In genomic region chr17:251531-251930, GRCh38 we compare ENCODE assay signal across 13 cellular contexts.
DNase-seq lines count a peak whose midpoint lies in the region; ATAC-seq, FAIRE-seq and TF ChIP-seq lines count a peak whose summit lies in the region.
"Had no signal": no experiment of that assay in that cellular context is flagged by ENCODE, and none has a peak within 500 bp of the region (broad histone marks: within the 10 kb centered on the region; RNA-seq: fewer than 3 reads in every experiment).

No MANE protein-coding gene starts in this region.

- H3K36me3 Mint-ChIP-seq in CD14-positive monocyte (no peaks in the 10 kb centered on the region), H9 (ENCODE audit: insufficient read depth in 1 of 3, low read depth in 3 of 3) (no peaks in the 10 kb centered on the region)

- no peak overlapping the region for H2AFZ ChIP-seq in H9 (ENCODE audit: low read length)
- H2AFZ ChIP-seq: PC-9 had no signal

- H3K4me1 Mint-ChIP-seq in CD14-positive monocyte (peaks cover 5% of the 10 kb centered on the region), H9 (0 out of 4 replicates have a peak, but pooled peaks cover 0 to 2% of the 10 kb centered on the region in 2 experiments)

- H3K23me2 ChIP-seq in H9 (ENCODE audit: insufficient read length, low read depth, low read length, poor library complexity, severe bottlenecking), result no peaks in the 10 kb centered on the region

- H2AK5ac ChIP-seq in H9 (ENCODE audit: insufficient read length, low read length), result no peak overlapping the region

- no peak overlapping the region for H4K5ac ChIP-seq in H9 (ENCODE audit: insufficient read length, low read depth, low read length)

- H3K4me2 ChIP-seq in H9 (ENCODE audit: insufficient read depth, insufficient read length, low read length), result no peak overlapping the region
- H3K4me2 ChIP-seq: PC-9 had no signal

- H3K9me3 Mint-ChIP-seq in CD14-positive monocyte (peaks cover 0 to 1% (median 0%) of the 10 kb centered on the region in 7 donors), H9 (no peaks in the 10 kb centered on the region)

- no peak overlapping the region for H2BK5ac ChIP-seq in H9 (ENCODE audit: insufficient read length, low read length)

- H3K18ac ChIP-seq in H9 (ENCODE audit: insufficient read length, low read depth, low read length), result no peak overlapping the region

- H2BK120ac ChIP-seq in H9 (ENCODE audit: low read depth, low read length, poor library complexity, severe bottlenecking), result no peak overlapping the region

- H4K8ac ChIP-seq in H9 (replicated peaks; ENCODE audit: insufficient read length, low read depth, low read length), result no peak overlapping the region

- no peak overlapping the region for H3T11ph ChIP-seq in H9 (ENCODE audit: low read length)

- peak; percentile 1 for DNase-seq in activated CD8-positive, alpha-beta memory T cell treated with anti-CD3 and anti-CD28 coated beads, Interleukin-2, amount 50 U/mL, for 4 hours
- no peak for DNase-seq in activated CD8-positive, alpha-beta memory T cell treated with anti-CD3 and anti-CD28 coated beads for 24 hours
- DNase-seq in CD14-positive monocyte (ENCODE audit: low spot score) (peak; percentile 34), left lobe of liver (ENCODE audit: low spot score) (peak; percentile 43), posterior vena cava (ENCODE audit: low spot score) (peak; percentile 37), small intestine (no peak), H9 (no peak), LoVo (ENCODE audit: low spot score) (no peak)
- DNase-seq: C1 segment of cervical spinal cord, NCI-H1105 treated with DMSO at 0.1 percent for 48 hours, NCI-H187 treated with DMSO at 0.1 percent for 48 hours, NCI-H774, PC-9 had no signal

- no peak overlapping the region for H3K56ac ChIP-seq in H9 (ENCODE audit: insufficient read length, low read depth, low read length)

- H3K27ac ChIP-seq in small intestine (ENCODE audit: low read depth in 1 of 2, low read length in 1 of 2), result no peak overlapping the region
- H3K27ac ChIP-seq in H9 (ENCODE audit: insufficient read length, low read depth, low read length), result no peak overlapping the region
- H3K27ac ChIP-seq: PC-9 had no signal

- H3K79me1 ChIP-seq in H9 (ENCODE audit: insufficient read depth, low read depth, low read length, poor library complexity, severe bottlenecking), result no peaks in the 10 kb centered on the region

- 89 to 93% (median 93%) methylated on average over 12 of the region's 12 CpGs for WGBS in small intestine, 3 donors
- no CpG with 5 or more reads among the region's 12 CpGs for WGBS in H9 (ENCODE audit: extremely low coverage, insufficient read length, low lambda C conversion rate)

- no peak overlapping the region for H3K23ac ChIP-seq in H9 (ENCODE audit: insufficient read length, low read depth, low read length)

- H3K36me3 ChIP-seq in small intestine (ENCODE audit: control insufficient read depth in 2 of 2, insufficient read depth in 2 of 2, low read length in 2 of 2), result no peaks in the 10 kb centered on the region

- no peak for ATAC-seq in left lobe of liver

- no peaks in the 10 kb centered on the region for H3K4me1 ChIP-seq in small intestine (ENCODE audit: control insufficient read depth in 2 of 2, insufficient read depth in 1 of 2, low read depth in 1 of 2, low read length in 1 of 2)
- no peaks in the 10 kb centered on the region for H3K4me1 ChIP-seq in H9 (ENCODE audit: insufficient read depth, low read length)

- no peak overlapping the region for H2BK20ac ChIP-seq in H9 (ENCODE audit: low read depth, low read length, poor library complexity, severe bottlenecking)

- H2BK15ac ChIP-seq in H9 (ENCODE audit: low read depth, low read length), result no peak overlapping the region

- no peak overlapping the region for H3K14ac ChIP-seq in H9 (ENCODE audit: insufficient read depth, low read length)

- no peak overlapping the region for H4K91ac ChIP-seq in H9 (ENCODE audit: insufficient read length, low read depth, low read length)

- no peak for TF ChIP-seq CTCF in CD14-positive monocyte (IDR thresholded peaks at IDR 0.05)
- TF ChIP-seq CTCF in H9 (conservative IDR thresholded peaks at IDR 0.05), result no peak

- no peak overlapping the region for H3K4me3 ChIP-seq in small intestine (ENCODE audit: low read depth in 1 of 2, low read length in 2 of 2)
- H3K4me3 ChIP-seq: PC-9 had no signal

- no peaks in the 10 kb centered on the region for H3K79me2 ChIP-seq in H9 (ENCODE audit: insufficient read depth, low read length)

- H3K4me3 Mint-ChIP-seq in CD14-positive monocyte, result no peak overlapping the region
- no peak overlapping the region for H3K4me3 Mint-ChIP-seq in H9

- intact Hi-C loops in CD14-positive monocyte (cut with micrococcal nuclease), result no loop called here
- intact Hi-C loops in posterior vena cava (cut with DNase I), result no loop called here

- H3K27me3 Mint-ChIP-seq in CD14-positive monocyte (ENCODE audit: low read depth in 3 of 3) (peaks cover 0 to 5% (median 0%) of the 10 kb centered on the region in 3 donors), H9 (ENCODE audit: low read depth) (peaks cover 8% of the 10 kb centered on the region)

- no peak overlapping the region for H3K9ac ChIP-seq in H9 (ENCODE audit: extremely low read depth, insufficient read length, low read length)

- no peaks in the 10 kb centered on the region for H3K27me3 ChIP-seq in small intestine (ENCODE audit: control insufficient read depth in 2 of 2, insufficient read depth in 2 of 2, low read length in 2 of 2)
- H3K27me3 ChIP-seq in H9 (ENCODE audit: insufficient read depth, low read length), result no peaks in the 10 kb centered on the region

- H3K27ac Mint-ChIP-seq in CD14-positive monocyte (no peak overlapping the region), H9 (no peak overlapping the region; a peak in 1 of 7 replicates)

- H3K9me3 ChIP-seq in small intestine (ENCODE audit: control insufficient read depth, low read depth) (no peaks in the 10 kb centered on the region), H9 (ENCODE audit: control insufficient read depth, low read depth, low read length) (no peaks in the 10 kb centered on the region)

- H3K4ac ChIP-seq in H9 (ENCODE audit: low read depth, low read length), result no peak overlapping the region

- H2BK12ac ChIP-seq in H9 (ENCODE audit: insufficient read length, low read depth, low read length), result no peak overlapping the region

- H4K20me1 ChIP-seq in H9 (ENCODE audit: control insufficient read depth, insufficient read depth, insufficient read length), result no peaks in the 10 kb centered on the region

- no peak for FAIRE-seq in small intestine (lab: Jason Lieb, UNC)

Comparison
In these comparisons a context has a peak if more than half of its experiments do, and no peak if none do; other contexts are left out.
1. DNase-seq: peak in activated CD8-positive, alpha-beta memory T cell treated with anti-CD3 and anti-CD28 coated beads, Interleukin-2, amount 50 U/mL, for 4 hours (single experiment), CD14-positive monocyte (single experiment), left lobe of liver (single experiment) and posterior vena cava (single experiment); none in activated CD8-positive, alpha-beta memory T cell treated with anti-CD3 and anti-CD28 coated beads for 24 hours (single experiment), small intestine (single experiment), H9 (single experiment) and LoVo (single experiment).